16 cellular contexts compared by ENCODE assay signal in the genomic region with DNA sequence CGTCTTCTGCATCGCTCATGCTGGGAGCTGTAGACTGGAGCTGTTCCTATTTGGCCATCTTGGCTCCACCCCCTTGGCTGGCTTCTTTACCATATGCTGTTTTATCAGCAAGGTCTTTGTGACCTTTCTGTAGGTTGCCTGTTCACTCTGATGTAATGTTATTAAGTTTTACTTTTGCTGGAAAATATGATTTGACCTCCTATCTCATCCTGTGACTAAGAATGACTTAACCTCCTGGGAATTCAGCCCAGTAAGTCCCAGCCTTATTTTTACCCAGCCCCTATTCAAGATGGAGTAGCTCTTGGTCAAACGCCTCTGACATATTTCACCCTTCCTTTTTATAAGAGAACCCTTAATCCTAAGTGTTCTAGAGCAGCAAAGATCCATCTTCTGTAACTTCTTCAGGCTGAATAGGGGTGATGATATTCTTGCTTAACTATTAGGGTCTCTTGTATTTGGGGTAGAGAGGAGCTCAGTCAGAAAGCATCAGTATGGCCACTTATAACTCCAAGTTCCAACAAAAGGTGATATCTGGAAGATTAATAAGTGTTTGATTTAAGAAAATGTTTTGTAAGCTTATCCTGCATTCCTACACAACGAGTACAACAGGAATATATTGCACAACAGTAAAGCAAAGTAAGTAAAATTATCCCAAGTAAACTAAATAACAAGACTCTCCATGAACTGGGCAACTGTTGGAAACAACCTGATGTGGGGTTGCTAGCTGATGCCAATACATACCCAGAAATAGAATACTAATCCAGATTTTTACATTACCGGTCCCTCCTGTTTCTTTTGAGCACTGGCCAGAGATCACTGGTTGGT. TPM values are rescaled to one million over a fixed set of nuclear protein-coding genes. Genes with fewer than 3 reads are reported as not detected.
DNase-seq lines count a peak whose midpoint lies in the region; ATAC-seq and TF ChIP-seq lines count a peak whose summit lies in the region.
"Had no signal": no experiment of that assay in that cellular context is flagged by ENCODE, and none has a peak within 500 bp of the region (broad histone marks: within the 10 kb centered on the region; RNA-seq: fewer than 3 reads in every experiment).

No MANE protein-coding gene starts in this region.

- H3K36me3 ChIP-seq in RWPE2 (ENCODE audit: low read depth), result no peaks in the 10 kb centered on the region
- H3K36me3 ChIP-seq in A673 (ENCODE audit: insufficient read depth, low read length, poor library complexity, severe bottlenecking), result no peaks in the 10 kb centered on the region

- CTCF ChIA-PET in A673 (lab: Charles Lee), result no interaction called here

- H3K9me3 ChIP-seq in RWPE2 (ENCODE audit: severe bottlenecking), result peaks cover 1% of the 10 kb centered on the region
- H3K9me3 ChIP-seq in A673 (ENCODE audit: low read depth, low read length, poor library complexity, severe bottlenecking), result no peaks in the 10 kb centered on the region
- H3K9me3 ChIP-seq: testis had no signal

- intact Hi-C loops in A673 (cut with micrococcal nuclease; ENCODE audit: unreplicated experiment), result no loop called here

- H3K4me3 ChIP-seq in RWPE2 (ENCODE audit: severe bottlenecking), result no peak overlapping the region
- no peak overlapping the region for H3K4me3 ChIP-seq in A673 (ENCODE audit: low read depth, low read length, poor library complexity, severe bottlenecking)
- H3K4me3 ChIP-seq: testis had no signal

- H3K27ac ChIP-seq in RWPE2 (ENCODE audit: poor library complexity, severe bottlenecking), result peak overlapping the region; percentile 17
- H3K27ac ChIP-seq in A673 (ENCODE audit: low read depth, low read length, poor library complexity, severe bottlenecking), result no peak overlapping the region
- H3K27ac ChIP-seq: KMS-11, testis, VCaP had no signal

- no peak for TF ChIP-seq CTCF in RWPE2 (IDR thresholded peaks at IDR 0.05; ENCODE audit: poor library complexity, severe bottlenecking)
- no peak for TF ChIP-seq CTCF in A673 (conservative IDR thresholded peaks at IDR 0.05; ENCODE audit: low read depth, low read length)

- BruUV-seq in A673 (replicated peaks; lab: Mats Ljungman, UMichigan), result no TSS peak

- ATAC-seq in RWPE2 (ENCODE audit: low read depth) (peak; percentile 68), GM18907 (IDR thresholded peaks at IDR 0.05; ENCODE audit: unreplicated experiment) (no peak), GM18861 (IDR thresholded peaks at IDR 0.05; ENCODE audit: unreplicated experiment) (no peak)
- ATAC-seq: naive thymus-derived CD4-positive, alpha-beta T cell had no signal

- POLR2A ChIA-PET in A673 (lab: Charles Lee; ENCODE audit: low non-redundant PET), result no interaction called here

- H3K4me1 ChIP-seq in RWPE2 (ENCODE audit: insufficient read depth, poor library complexity, severe bottlenecking) (peaks cover 3% of the 10 kb centered on the region), A673 (ENCODE audit: insufficient read depth, low read length, poor library complexity, severe bottlenecking) (no peaks in the 10 kb centered on the region)
- H3K4me1 ChIP-seq: testis had no signal

- peak; percentile 43 for DNase-seq in activated CD4-positive, alpha-beta T cell treated with anti-CD3 and anti-CD28 coated beads for 48 hours
- DNase-seq in activated CD4-positive, alpha-beta T cell treated with anti-CD3 and anti-CD28 coated beads, Interleukin-2, amount 50 U/mL, for 1 hour, result no peak
- DNase-seq in RWPE2 (ENCODE audit: low spot score), result no peak
- DNase-seq in dermis blood vessel endothelial cell, result peak; percentile 17
- peak; percentile 69 for DNase-seq in renal cortical epithelial cell (ENCODE audit: low read depth)
- DNase-seq in A673 (ENCODE audit: low spot score), result no peak
- DNase-seq: 8988T; activated CD8-positive, alpha-beta memory T cell treated with anti-CD3 and anti-CD28 coated beads, Interleukin-2, amount 50 U/mL, for 4 hours; activated naive CD4-positive, alpha-beta T cell treated with anti-CD3 and anti-CD28 coated beads, Interleukin-2, amount 50 U/mL, for 16 hours; naive thymus-derived CD4-positive, alpha-beta T cell; NCI-H1436 treated with DMSO at 0.1 percent for 48 hours; testis had no signal

- H3K27me3 ChIP-seq in RWPE2 (ENCODE audit: insufficient read depth, poor library complexity, severe bottlenecking) (no peaks in the 10 kb centered on the region), A673 (replicated peaks; ENCODE audit: insufficient read depth, low read depth, low read length, poor library complexity) (no peaks in the 10 kb centered on the region)
- H3K27me3 ChIP-seq: testis had no signal

RNA-seq across cellular contexts. Expression of a gene that starts 23.1 kb away (rescaled TPM):
- total RNA-seq in dermis blood vessel endothelial cell (69.3 and 102 TPM in 2 replicates), renal cortical epithelial cell (69.6 and 128 TPM in 2 replicates), A673 (2021) (83.8 and 87.2 TPM in 2 replicates)

Comparison
In these comparisons a context has a peak if more than half of its experiments do, and no peak if none do; other contexts are left out.
1. DNase-seq: peak in activated CD4-positive, alpha-beta T cell treated with anti-CD3 and anti-CD28 coated beads for 48 hours (single experiment), dermis blood vessel endothelial cell (single experiment) and renal cortical epithelial cell (single experiment); none in activated CD4-positive, alpha-beta T cell treated with anti-CD3 and anti-CD28 coated beads, Interleukin-2, amount 50 U/mL, for 1 hour (single experiment), RWPE2 (single experiment) and A673 (single experiment).